Comparison of ENCODE assay signal across 7 cellular contexts in the genomic region with DNA sequence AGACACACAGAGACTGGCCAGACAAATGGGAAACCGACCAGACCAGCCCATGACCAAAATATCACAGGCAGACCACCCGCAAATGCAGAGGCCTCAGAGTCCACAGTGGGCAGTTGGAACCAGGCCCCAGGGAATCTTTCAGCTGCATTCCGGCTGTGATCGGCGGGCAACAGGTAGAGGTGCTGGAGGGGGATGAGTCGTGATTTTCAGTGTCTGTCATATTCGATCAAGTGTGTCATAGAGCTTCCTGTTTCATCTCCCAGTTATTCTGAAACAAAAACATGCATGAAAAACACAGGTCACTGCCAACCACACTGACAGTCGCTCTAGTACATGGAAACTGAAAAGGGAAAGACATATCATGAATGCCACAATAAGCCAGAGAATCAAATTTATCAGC.
A peak's percentile ranks its signal among the peaks of the same experiment; 100 is the strongest.
DNase-seq lines count a peak whose midpoint lies in the region; ATAC-seq lines count a peak whose summit lies in the region.
"Not testable (repeated sequence)": the region's sequence is repeated elsewhere in the genome, so short reads cannot be mapped to it uniquely, and the experiment has no call there.

No MANE protein-coding gene starts in this region.

- not testable (repeated sequence) for H3K9me3 Mint-ChIP-seq in activated CD4-positive, alpha-beta T cell treated with anti-CD3 and anti-CD28 coated beads for 36 hours (ENCODE audit: low read depth); activated naive CD8-positive, alpha-beta T cell treated with anti-CD3 and anti-CD28 coated beads, Interleukin-2, amount 50 U/mL, for 24 hours; naive thymus-derived CD4-positive, alpha-beta T cell

- H3K4me1 ChIP-seq in naive thymus-derived CD4-positive, alpha-beta T cell (ENCODE audit: control insufficient read depth in 2 of 2, insufficient read depth in 2 of 2, low read length in 2 of 2): peaks cover 14 to 18% of the 10 kb centered on the region in 2 donors

- H3K27me3 ChIP-seq in naive thymus-derived CD4-positive, alpha-beta T cell (ENCODE audit: control insufficient read depth in 2 of 2, insufficient read depth in 2 of 2, low read length in 2 of 2): not testable (repeated sequence)

- not testable (repeated sequence) for H3K36me3 Mint-ChIP-seq in activated CD4-positive, alpha-beta T cell treated with anti-CD3 and anti-CD28 coated beads for 36 hours (ENCODE audit: low read depth); activated naive CD8-positive, alpha-beta T cell treated with anti-CD3 and anti-CD28 coated beads, Interleukin-2, amount 50 U/mL, for 24 hours (ENCODE audit: low read depth)
- peaks cover 0 to 21% (median 0%) of the 10 kb centered on the region in 5 donors for H3K36me3 Mint-ChIP-seq in naive thymus-derived CD4-positive, alpha-beta T cell

- H3K4me3 ChIP-seq in naive thymus-derived CD4-positive, alpha-beta T cell (ENCODE audit: low read length): not testable (repeated sequence)

- peak; percentile 43 for DNase-seq in activated CD4-positive, alpha-beta T cell treated with anti-CD3 and anti-CD28 coated beads for 36 hours
- DNase-seq in activated naive CD8-positive, alpha-beta T cell treated with anti-CD3 and anti-CD28 coated beads, Interleukin-2, amount 50 U/mL, for 24 hours; naive thymus-derived CD4-positive, alpha-beta T cell: not testable (repeated sequence)

- intact Hi-C loops in activated CD4-positive, alpha-beta T cell treated with anti-CD3 and anti-CD28 coated beads for 36 hours (cut with DNase I, micrococcal nuclease): loop anchor here in 1 of 2 experiments (10.0 kb wide), 1 partner anchor 315 kb away; no protein-coding TSS in a partner anchor
- intact Hi-C loops in naive thymus-derived CD4-positive, alpha-beta T cell (cut with micrococcal nuclease): not testable (repeated sequence)

- ATAC-seq in GM18861 (IDR thresholded peaks at IDR 0.05; ENCODE audit: unreplicated experiment): peak; percentile 37
- peak; percentile 47 for ATAC-seq in GM21423 (IDR thresholded peaks at IDR 0.05; ENCODE audit: unreplicated experiment)
- peak; percentile 40 for ATAC-seq in HG02678 (IDR thresholded peaks at IDR 0.05; ENCODE audit: unreplicated experiment)
- peak; percentile 30 for ATAC-seq in HG03442 (IDR thresholded peaks at IDR 0.05; ENCODE audit: unreplicated experiment)
- peak; percentile 61 for ATAC-seq in activated CD4-positive, alpha-beta T cell treated with anti-CD3 and anti-CD28 coated beads for 36 hours
- peak; percentile 45 for ATAC-seq in activated naive CD8-positive, alpha-beta T cell treated with anti-CD3 and anti-CD28 coated beads, Interleukin-2, amount 50 U/mL, for 24 hours
- peak; percentile 10 for ATAC-seq in naive thymus-derived CD4-positive, alpha-beta T cell

- H3K4me3 Mint-ChIP-seq in activated CD4-positive, alpha-beta T cell treated with anti-CD3 and anti-CD28 coated beads for 36 hours; naive thymus-derived CD4-positive, alpha-beta T cell: not testable (repeated sequence)
- peak overlapping the region; percentile 40 for H3K4me3 Mint-ChIP-seq in activated naive CD8-positive, alpha-beta T cell treated with anti-CD3 and anti-CD28 coated beads, Interleukin-2, amount 50 U/mL, for 24 hours

- not testable (repeated sequence) for H3K36me3 ChIP-seq in naive thymus-derived CD4-positive, alpha-beta T cell (ENCODE audit: control insufficient read depth in 2 of 3, insufficient read depth in 3 of 3, low read length in 3 of 3)

- H3K27ac Mint-ChIP-seq in activated CD4-positive, alpha-beta T cell treated with anti-CD3 and anti-CD28 coated beads for 36 hours: not testable (repeated sequence)
- peak overlapping the region; percentile 85 for H3K27ac Mint-ChIP-seq in activated naive CD8-positive, alpha-beta T cell treated with anti-CD3 and anti-CD28 coated beads, Interleukin-2, amount 50 U/mL, for 24 hours
- peak overlapping the region in 2 of 9 donors; percentile 16 to 52 for H3K27ac Mint-ChIP-seq in naive thymus-derived CD4-positive, alpha-beta T cell

- H3K27me3 Mint-ChIP-seq in activated CD4-positive, alpha-beta T cell treated with anti-CD3 and anti-CD28 coated beads for 36 hours; activated naive CD8-positive, alpha-beta T cell treated with anti-CD3 and anti-CD28 coated beads, Interleukin-2, amount 50 U/mL, for 24 hours; naive thymus-derived CD4-positive, alpha-beta T cell: not testable (repeated sequence)

- not testable (repeated sequence) for H3K27ac ChIP-seq in naive thymus-derived CD4-positive, alpha-beta T cell (ENCODE audit: low read depth, low read length)

- POLR2A ChIA-PET in activated CD4-positive, alpha-beta T cell treated with anti-CD3 and anti-CD28 coated beads for 36 hours (lab: Charles Lee); naive thymus-derived CD4-positive, alpha-beta T cell (lab: Charles Lee): not testable (repeated sequence)

- CTCF ChIA-PET in activated CD4-positive, alpha-beta T cell treated with anti-CD3 and anti-CD28 coated beads for 36 hours (lab: Charles Lee); naive thymus-derived CD4-positive, alpha-beta T cell (lab: Charles Lee): not testable (repeated sequence)

- not testable (repeated sequence) for H3K9me3 ChIP-seq in naive thymus-derived CD4-positive, alpha-beta T cell (ENCODE audit: control insufficient read depth in 2 of 3, low read length in 3 of 3)

- peaks cover 35% of the 10 kb centered on the region for H3K4me1 Mint-ChIP-seq in activated CD4-positive, alpha-beta T cell treated with anti-CD3 and anti-CD28 coated beads for 36 hours
- H3K4me1 Mint-ChIP-seq in activated naive CD8-positive, alpha-beta T cell treated with anti-CD3 and anti-CD28 coated beads, Interleukin-2, amount 50 U/mL, for 24 hours: peaks cover 57% of the 10 kb centered on the region
- H3K4me1 Mint-ChIP-seq in naive thymus-derived CD4-positive, alpha-beta T cell: peaks cover 0 to 41% (median 10%) of the 10 kb centered on the region in 7 donors

Comparison
In these comparisons a context has a peak if more than half of its experiments do, and no peak if none do; other contexts are left out.
1. ATAC-seq: peak in every context shown above with its lines; median percentile 61 in activated CD4-positive, alpha-beta T cell treated with anti-CD3 and anti-CD28 coated beads for 36 hours; 47 in GM21423; 45 in activated naive CD8-positive, alpha-beta T cell treated with anti-CD3 and anti-CD28 coated beads, Interleukin-2, amount 50 U/mL, for 24 hours; 40 in HG02678; 37 in GM18861; 30 in HG03442; 10 in naive thymus-derived CD4-positive, alpha-beta T cell.